ENCODE assay signal across 9 cellular contexts in genomic region chr3:114179575-114179974, GRCh38. TPM values are rescaled to one million over a fixed set of nuclear protein-coding genes. Genes with fewer than 3 reads are reported as not detected.
DNase-seq lines count a peak whose midpoint lies in the region; ATAC-seq, FAIRE-seq and TF ChIP-seq lines count a peak whose summit lies in the region.
"Had no signal": no experiment of that assay in that cellular context is flagged by ENCODE, and none has a peak within 500 bp of the region (broad histone marks: within the 10 kb centered on the region; RNA-seq: fewer than 3 reads in every experiment).

No MANE protein-coding gene starts in this region.

- DNase-seq in Caco-2, result peak in 1 of 2 experiments; percentile 12
- DNase-seq in HFFc6, result peak; percentile 46
- DNase-seq in RCC 7860 (ENCODE audit: low spot score), result peak; percentile 11
- peak; percentile 15 to 43 for DNase-seq in foreskin fibroblast
- DNase-seq in activated CD4-positive, alpha-beta T cell treated with anti-CD3 and anti-CD28 coated beads, Interleukin-2, amount 50 U/mL, for 4 hours, result no peak

- ATAC-seq in HG02973 (IDR thresholded peaks at IDR 0.05; ENCODE audit: unreplicated experiment) (no peak), GM18519 (IDR thresholded peaks at IDR 0.05; ENCODE audit: low FRiP score, unreplicated experiment) (no peak), HG03045 (IDR thresholded peaks at IDR 0.05; ENCODE audit: unreplicated experiment) (no peak)

- no peaks in the 10 kb centered on the region for H3K9me3 ChIP-seq in Caco-2

- CTCF ChIA-PET in Caco-2 (lab: Charles Lee), result no interaction called here

- no peaks in the 10 kb centered on the region for H3K27me3 ChIP-seq in Caco-2 (replicated peaks; ENCODE audit: control insufficient read depth, insufficient read depth, low read length)

- POLR2A ChIA-PET in Caco-2 (lab: Charles Lee), result interaction anchor here (0.6 kb wide), 1 partner anchor 11 kb away, joined by 3 read pairs; no protein-coding TSS in a partner anchor

- no peak overlapping the region for H3K27ac Mint-ChIP-seq in Caco-2 (ENCODE audit: unreplicated experiment)
- no peak overlapping the region for H3K27ac Mint-ChIP-seq in HFFc6

- H3K4me1 Mint-ChIP-seq in Caco-2 (ENCODE audit: low read depth, unreplicated experiment) (no peaks in the 10 kb centered on the region), HFFc6 (ENCODE audit: low read depth) (peaks cover 5% of the 10 kb centered on the region; the same call in 1 of the 2 replicates)

- FAIRE-seq in RCC 7860 (lab: Jason Lieb, UNC), result no peak

- H3K9me3 Mint-ChIP-seq in Caco-2 (ENCODE audit: unreplicated experiment) (no peaks in the 10 kb centered on the region), HFFc6 (no peaks in the 10 kb centered on the region)

- TF ChIP-seq CTCF in Caco-2 (IDR thresholded peaks at IDR 0.05; ENCODE audit: insufficient read depth in 1 of 2, low read depth in 1 of 2, low read length in 1 of 2, severe bottlenecking in 1 of 2, unreplicated experiment in 1 of 2) (peak; percentile 14 to 35), HFFc6 (IDR thresholded peaks at IDR 0.05) (peak; percentile 69), foreskin fibroblast (IDR thresholded peaks at IDR 0.05; ENCODE audit: low read depth, low read length) (peak; percentile 30)

- H3K36me3 Mint-ChIP-seq in Caco-2 (ENCODE audit: insufficient read depth, unreplicated experiment) (no peaks in the 10 kb centered on the region), HFFc6 (ENCODE audit: low read depth) (no peaks in the 10 kb centered on the region)

- peaks cover 11% of the 10 kb centered on the region for H3K27me3 Mint-ChIP-seq in Caco-2 (ENCODE audit: insufficient read depth, unreplicated experiment)
- H3K27me3 Mint-ChIP-seq in HFFc6 (ENCODE audit: insufficient read depth), result peaks cover 10% of the 10 kb centered on the region; the same call in 1 of the 2 replicates

- H3K4me3 ChIP-seq in Caco-2 (ENCODE audit: low read depth, low read length) (no peak overlapping the region), foreskin fibroblast (ENCODE audit: low read depth in 1 of 2, low read length in 2 of 2) (no peak overlapping the region)

- no TSS peak for BruUV-seq in Caco-2 (replicated peaks; lab: Mats Ljungman, UMichigan)

- H3K36me3 ChIP-seq in Caco-2 (ENCODE audit: control insufficient read depth, insufficient read depth, low read length), result no peaks in the 10 kb centered on the region

- intact Hi-C loops in Caco-2 (cut with micrococcal nuclease; ENCODE audit: unreplicated experiment), result loop anchor here (1.0 kb wide), 1 partner anchor 27 kb away; no protein-coding TSS in a partner anchor

- no peak overlapping the region for H3K4me3 Mint-ChIP-seq in Caco-2 (ENCODE audit: unreplicated experiment)
- H3K4me3 Mint-ChIP-seq in HFFc6, result no peak overlapping the region

- no peaks in the 10 kb centered on the region for H3K4me1 ChIP-seq in Caco-2

RNA-seq across cellular contexts. Expression of gene DRD3, which starts 0.7 kb away (rescaled TPM):
- not detected in 2 replicates for total RNA-seq in Caco-2 (2022)
- not detected for total RNA-seq in HFFc6 (2021; fragmentation: NEBNext Ultra II Directional; extraction: Animal tissue kit (Norgen Biotek cat#: 25700))
- total RNA-seq: NCI-H460 had no signal

RNA-seq across cellular contexts. Expression of gene ZNF80, which starts 57.8 kb away (rescaled TPM):
- not detected in 2 replicates for total RNA-seq in Caco-2 (2022)
- total RNA-seq in HFFc6 (2021; fragmentation: NEBNext Ultra II Directional; extraction: Animal tissue kit (Norgen Biotek cat#: 25700)), result not detected
- total RNA-seq: NCI-H460 had no signal

Comparison
In these comparisons a context has a peak if more than half of its experiments do, and no peak if none do; other contexts are left out.
1. DNase-seq: peak in HFFc6 (single experiment), RCC 7860 (single experiment) and foreskin fibroblast (2 of 2); none in activated CD4-positive, alpha-beta T cell treated with anti-CD3 and anti-CD28 coated beads, Interleukin-2, amount 50 U/mL, for 4 hours (0 of 2).
2. Peak in every context shown above with its lines, with median percentiles within 50 percentile points of each other: CTCF ChIP-seq.